ENCODE assay signal across 1 cellular context in the genomic region with DNA sequence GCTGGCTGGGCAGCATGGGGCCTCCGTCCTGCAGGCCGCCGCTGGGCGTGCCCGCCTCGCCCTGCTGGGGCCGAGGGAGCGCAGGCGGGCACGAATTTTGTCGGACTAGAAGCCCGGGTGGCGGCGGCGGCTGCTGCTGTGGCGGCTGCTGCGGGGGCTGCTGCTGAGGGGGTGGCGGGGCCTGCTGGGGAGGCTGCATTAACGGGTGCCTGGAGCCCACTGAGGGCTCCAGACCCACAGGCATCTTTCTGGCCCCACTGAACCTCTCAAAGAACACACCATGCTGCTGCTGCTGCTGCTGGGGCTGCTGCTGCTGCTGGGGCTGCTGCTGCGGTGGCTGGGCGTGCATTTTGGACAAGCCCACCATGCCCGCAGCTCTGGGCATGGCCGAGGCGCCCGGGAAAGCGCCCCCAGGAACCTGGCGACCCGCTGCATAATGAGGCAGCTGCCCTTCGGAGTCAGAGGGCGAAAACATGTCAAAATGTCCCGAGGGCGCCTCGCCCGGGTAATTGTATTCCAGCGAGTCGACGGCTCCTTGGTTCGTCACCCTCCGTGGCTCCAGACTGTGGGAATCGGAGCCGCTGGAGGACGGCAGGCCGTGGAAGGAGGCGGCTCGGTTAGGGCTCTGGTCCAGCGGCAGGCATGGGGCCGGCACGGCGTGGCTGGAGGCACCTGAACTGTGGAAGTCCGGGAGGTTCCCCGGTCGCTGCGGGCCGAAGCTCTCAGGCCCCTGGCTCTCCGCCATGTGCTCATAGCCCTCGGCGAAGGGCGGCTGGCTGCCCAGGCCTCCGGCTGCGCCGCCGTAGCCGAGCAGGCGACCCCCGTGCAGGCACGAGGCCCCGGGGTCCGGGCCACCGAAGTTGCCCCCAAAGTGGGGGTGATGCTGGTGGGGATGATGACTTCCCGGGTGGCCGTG.
TF ChIP-seq lines count a peak whose summit lies in the region.

No MANE protein-coding gene starts in this region.

TF ChIP-seq in WTC11, 78 proteins besides CTCF, POLR2A, EP300 and RAD21 (continued from another document):
- TF ChIP-seq, protein P1, sequence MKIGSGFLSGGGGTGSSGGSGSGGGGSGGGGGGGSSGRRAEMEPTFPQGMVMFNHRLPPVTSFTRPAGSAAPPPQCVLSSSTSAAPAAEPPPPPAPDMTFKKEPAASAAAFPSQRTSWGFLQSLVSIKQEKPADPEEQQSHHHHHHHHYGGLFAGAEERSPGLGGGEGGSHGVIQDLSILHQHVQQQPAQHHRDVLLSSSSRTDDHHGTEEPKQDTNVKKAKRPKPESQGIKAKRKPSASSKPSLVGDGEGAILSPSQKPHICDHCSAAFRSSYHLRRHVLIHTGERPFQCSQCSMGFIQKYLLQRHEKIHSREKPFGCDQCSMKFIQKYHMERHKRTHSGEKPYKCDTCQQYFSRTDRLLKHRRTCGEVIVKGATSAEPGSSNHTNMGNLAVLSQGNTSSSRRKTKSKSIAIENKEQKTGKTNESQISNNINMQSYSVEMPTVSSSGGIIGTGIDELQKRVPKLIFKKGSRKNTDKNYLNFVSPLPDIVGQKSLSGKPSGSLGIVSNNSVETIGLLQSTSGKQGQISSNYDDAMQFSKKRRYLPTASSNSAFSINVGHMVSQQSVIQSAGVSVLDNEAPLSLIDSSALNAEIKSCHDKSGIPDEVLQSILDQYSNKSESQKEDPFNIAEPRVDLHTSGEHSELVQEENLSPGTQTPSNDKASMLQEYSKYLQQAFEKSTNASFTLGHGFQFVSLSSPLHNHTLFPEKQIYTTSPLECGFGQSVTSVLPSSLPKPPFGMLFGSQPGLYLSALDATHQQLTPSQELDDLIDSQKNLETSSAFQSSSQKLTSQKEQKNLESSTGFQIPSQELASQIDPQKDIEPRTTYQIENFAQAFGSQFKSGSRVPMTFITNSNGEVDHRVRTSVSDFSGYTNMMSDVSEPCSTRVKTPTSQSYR (CRISPR knock-in tag; IDR thresholded peaks at IDR 0.05) = peak; percentile 45; the same call in 1 of the 2 replicates
- TF ChIP-seq, protein P2, sequence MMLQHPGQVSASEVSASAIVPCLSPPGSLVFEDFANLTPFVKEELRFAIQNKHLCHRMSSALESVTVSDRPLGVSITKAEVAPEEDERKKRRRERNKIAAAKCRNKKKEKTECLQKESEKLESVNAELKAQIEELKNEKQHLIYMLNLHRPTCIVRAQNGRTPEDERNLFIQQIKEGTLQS (CRISPR knock-in tag; conservative IDR thresholded peaks at IDR 0.05) = no peak
- TF ChIP-seq, protein P3, sequence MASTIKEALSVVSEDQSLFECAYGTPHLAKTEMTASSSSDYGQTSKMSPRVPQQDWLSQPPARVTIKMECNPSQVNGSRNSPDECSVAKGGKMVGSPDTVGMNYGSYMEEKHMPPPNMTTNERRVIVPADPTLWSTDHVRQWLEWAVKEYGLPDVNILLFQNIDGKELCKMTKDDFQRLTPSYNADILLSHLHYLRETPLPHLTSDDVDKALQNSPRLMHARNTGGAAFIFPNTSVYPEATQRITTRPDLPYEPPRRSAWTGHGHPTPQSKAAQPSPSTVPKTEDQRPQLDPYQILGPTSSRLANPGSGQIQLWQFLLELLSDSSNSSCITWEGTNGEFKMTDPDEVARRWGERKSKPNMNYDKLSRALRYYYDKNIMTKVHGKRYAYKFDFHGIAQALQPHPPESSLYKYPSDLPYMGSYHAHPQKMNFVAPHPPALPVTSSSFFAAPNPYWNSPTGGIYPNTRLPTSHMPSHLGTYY (CRISPR knock-in tag; IDR thresholded peaks at IDR 0.05) = no peak
- TF ChIP-seq CREB1 (CRISPR knock-in tag; IDR thresholded peaks at IDR 0.05) = no peak
- peak; percentile 60 for TF ChIP-seq SMAD3 (CRISPR knock-in tag; IDR thresholded peaks at IDR 0.05; ENCODE audit: borderline replicate concordance)
- 0 out of 2 replicates have a peak, but pooled peaks have one; percentile 13 for TF ChIP-seq ZNF263 (CRISPR knock-in tag; IDR thresholded peaks at IDR 0.05; ENCODE audit: low read depth)
- TF ChIP-seq ZNF219 (CRISPR knock-in tag; IDR thresholded peaks at IDR 0.05; ENCODE audit: borderline replicate concordance) = no peak
- TF ChIP-seq, protein P4, sequence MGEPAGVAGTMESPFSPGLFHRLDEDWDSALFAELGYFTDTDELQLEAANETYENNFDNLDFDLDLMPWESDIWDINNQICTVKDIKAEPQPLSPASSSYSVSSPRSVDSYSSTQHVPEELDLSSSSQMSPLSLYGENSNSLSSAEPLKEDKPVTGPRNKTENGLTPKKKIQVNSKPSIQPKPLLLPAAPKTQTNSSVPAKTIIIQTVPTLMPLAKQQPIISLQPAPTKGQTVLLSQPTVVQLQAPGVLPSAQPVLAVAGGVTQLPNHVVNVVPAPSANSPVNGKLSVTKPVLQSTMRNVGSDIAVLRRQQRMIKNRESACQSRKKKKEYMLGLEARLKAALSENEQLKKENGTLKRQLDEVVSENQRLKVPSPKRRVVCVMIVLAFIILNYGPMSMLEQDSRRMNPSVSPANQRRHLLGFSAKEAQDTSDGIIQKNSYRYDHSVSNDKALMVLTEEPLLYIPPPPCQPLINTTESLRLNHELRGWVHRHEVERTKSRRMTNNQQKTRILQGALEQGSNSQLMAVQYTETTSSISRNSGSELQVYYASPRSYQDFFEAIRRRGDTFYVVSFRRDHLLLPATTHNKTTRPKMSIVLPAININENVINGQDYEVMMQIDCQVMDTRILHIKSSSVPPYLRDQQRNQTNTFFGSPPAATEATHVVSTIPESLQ (CRISPR knock-in tag; IDR thresholded peaks at IDR 0.05) = no peak
- no peak for TF ChIP-seq ZNF416 (CRISPR knock-in tag; IDR thresholded peaks at IDR 0.05)
- TF ChIP-seq NR3C1 (CRISPR knock-in tag; conservative IDR thresholded peaks at IDR 0.05; ENCODE audit: low read depth) = no peak
- no peak for TF ChIP-seq ZNF121 (CRISPR knock-in tag; IDR thresholded peaks at IDR 0.05)
- TF ChIP-seq, protein P5, sequence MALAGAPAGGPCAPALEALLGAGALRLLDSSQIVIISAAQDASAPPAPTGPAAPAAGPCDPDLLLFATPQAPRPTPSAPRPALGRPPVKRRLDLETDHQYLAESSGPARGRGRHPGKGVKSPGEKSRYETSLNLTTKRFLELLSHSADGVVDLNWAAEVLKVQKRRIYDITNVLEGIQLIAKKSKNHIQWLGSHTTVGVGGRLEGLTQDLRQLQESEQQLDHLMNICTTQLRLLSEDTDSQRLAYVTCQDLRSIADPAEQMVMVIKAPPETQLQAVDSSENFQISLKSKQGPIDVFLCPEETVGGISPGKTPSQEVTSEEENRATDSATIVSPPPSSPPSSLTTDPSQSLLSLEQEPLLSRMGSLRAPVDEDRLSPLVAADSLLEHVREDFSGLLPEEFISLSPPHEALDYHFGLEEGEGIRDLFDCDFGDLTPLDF (CRISPR knock-in tag; IDR thresholded peaks at IDR 0.05) = 0 out of 2 replicates have a peak, but pooled peaks have one; percentile 17
- TF ChIP-seq, protein P6, sequence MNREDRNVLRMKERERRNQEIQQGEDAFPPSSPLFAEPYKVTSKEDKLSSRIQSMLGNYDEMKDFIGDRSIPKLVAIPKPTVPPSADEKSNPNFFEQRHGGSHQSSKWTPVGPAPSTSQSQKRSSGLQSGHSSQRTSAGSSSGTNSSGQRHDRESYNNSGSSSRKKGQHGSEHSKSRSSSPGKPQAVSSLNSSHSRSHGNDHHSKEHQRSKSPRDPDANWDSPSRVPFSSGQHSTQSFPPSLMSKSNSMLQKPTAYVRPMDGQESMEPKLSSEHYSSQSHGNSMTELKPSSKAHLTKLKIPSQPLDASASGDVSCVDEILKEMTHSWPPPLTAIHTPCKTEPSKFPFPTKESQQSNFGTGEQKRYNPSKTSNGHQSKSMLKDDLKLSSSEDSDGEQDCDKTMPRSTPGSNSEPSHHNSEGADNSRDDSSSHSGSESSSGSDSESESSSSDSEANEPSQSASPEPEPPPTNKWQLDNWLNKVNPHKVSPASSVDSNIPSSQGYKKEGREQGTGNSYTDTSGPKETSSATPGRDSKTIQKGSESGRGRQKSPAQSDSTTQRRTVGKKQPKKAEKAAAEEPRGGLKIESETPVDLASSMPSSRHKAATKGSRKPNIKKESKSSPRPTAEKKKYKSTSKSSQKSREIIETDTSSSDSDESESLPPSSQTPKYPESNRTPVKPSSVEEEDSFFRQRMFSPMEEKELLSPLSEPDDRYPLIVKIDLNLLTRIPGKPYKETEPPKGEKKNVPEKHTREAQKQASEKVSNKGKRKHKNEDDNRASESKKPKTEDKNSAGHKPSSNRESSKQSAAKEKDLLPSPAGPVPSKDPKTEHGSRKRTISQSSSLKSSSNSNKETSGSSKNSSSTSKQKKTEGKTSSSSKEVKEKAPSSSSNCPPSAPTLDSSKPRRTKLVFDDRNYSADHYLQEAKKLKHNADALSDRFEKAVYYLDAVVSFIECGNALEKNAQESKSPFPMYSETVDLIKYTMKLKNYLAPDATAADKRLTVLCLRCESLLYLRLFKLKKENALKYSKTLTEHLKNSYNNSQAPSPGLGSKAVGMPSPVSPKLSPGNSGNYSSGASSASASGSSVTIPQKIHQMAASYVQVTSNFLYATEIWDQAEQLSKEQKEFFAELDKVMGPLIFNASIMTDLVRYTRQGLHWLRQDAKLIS (CRISPR knock-in tag; IDR thresholded peaks at IDR 0.05; ENCODE audit: borderline replicate concordance) = no peak
- TF ChIP-seq CBFB (CRISPR knock-in tag; IDR thresholded peaks at IDR 0.05; ENCODE audit: low read depth) = no peak
- TF ChIP-seq TCF7 (CRISPR knock-in tag; IDR thresholded peaks at IDR 0.05; ENCODE audit: low read depth) = no peak
- TF ChIP-seq ATF1 (CRISPR knock-in tag; IDR thresholded peaks at IDR 0.05) = no peak
- TF ChIP-seq ZNF671 (CRISPR knock-in tag; IDR thresholded peaks at IDR 0.05) = no peak
- TF ChIP-seq, protein P7, sequence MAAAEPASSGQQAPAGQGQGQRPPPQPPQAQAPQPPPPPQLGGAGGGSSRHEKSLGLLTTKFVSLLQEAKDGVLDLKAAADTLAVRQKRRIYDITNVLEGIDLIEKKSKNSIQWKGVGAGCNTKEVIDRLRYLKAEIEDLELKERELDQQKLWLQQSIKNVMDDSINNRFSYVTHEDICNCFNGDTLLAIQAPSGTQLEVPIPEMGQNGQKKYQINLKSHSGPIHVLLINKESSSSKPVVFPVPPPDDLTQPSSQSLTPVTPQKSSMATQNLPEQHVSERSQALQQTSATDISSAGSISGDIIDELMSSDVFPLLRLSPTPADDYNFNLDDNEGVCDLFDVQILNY (CRISPR knock-in tag; IDR thresholded peaks at IDR 0.05) = 0 out of 2 replicates have a peak, but pooled peaks have one; percentile 35
- TF ChIP-seq, protein P8, sequence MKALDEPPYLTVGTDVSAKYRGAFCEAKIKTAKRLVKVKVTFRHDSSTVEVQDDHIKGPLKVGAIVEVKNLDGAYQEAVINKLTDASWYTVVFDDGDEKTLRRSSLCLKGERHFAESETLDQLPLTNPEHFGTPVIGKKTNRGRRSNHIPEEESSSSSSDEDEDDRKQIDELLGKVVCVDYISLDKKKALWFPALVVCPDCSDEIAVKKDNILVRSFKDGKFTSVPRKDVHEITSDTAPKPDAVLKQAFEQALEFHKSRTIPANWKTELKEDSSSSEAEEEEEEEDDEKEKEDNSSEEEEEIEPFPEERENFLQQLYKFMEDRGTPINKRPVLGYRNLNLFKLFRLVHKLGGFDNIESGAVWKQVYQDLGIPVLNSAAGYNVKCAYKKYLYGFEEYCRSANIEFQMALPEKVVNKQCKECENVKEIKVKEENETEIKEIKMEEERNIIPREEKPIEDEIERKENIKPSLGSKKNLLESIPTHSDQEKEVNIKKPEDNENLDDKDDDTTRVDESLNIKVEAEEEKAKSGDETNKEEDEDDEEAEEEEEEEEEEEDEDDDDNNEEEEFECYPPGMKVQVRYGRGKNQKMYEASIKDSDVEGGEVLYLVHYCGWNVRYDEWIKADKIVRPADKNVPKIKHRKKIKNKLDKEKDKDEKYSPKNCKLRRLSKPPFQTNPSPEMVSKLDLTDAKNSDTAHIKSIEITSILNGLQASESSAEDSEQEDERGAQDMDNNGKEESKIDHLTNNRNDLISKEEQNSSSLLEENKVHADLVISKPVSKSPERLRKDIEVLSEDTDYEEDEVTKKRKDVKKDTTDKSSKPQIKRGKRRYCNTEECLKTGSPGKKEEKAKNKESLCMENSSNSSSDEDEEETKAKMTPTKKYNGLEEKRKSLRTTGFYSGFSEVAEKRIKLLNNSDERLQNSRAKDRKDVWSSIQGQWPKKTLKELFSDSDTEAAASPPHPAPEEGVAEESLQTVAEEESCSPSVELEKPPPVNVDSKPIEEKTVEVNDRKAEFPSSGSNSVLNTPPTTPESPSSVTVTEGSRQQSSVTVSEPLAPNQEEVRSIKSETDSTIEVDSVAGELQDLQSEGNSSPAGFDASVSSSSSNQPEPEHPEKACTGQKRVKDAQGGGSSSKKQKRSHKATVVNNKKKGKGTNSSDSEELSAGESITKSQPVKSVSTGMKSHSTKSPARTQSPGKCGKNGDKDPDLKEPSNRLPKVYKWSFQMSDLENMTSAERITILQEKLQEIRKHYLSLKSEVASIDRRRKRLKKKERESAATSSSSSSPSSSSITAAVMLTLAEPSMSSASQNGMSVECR (CRISPR knock-in tag; IDR thresholded peaks at IDR 0.05; ENCODE audit: borderline replicate concordance) = 0 out of 2 replicates have a peak, but pooled peaks have one; percentile 44
- TF ChIP-seq, protein P9, sequence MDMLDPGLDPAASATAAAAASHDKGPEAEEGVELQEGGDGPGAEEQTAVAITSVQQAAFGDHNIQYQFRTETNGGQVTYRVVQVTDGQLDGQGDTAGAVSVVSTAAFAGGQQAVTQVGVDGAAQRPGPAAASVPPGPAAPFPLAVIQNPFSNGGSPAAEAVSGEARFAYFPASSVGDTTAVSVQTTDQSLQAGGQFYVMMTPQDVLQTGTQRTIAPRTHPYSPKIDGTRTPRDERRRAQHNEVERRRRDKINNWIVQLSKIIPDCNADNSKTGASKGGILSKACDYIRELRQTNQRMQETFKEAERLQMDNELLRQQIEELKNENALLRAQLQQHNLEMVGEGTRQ (CRISPR knock-in tag; IDR thresholded peaks at IDR 0.05) = peak; percentile 6; the same call in 1 of the 2 replicates
- TF ChIP-seq JAZF1 (CRISPR knock-in tag; IDR thresholded peaks at IDR 0.05) = no peak
- TF ChIP-seq, protein P10, sequence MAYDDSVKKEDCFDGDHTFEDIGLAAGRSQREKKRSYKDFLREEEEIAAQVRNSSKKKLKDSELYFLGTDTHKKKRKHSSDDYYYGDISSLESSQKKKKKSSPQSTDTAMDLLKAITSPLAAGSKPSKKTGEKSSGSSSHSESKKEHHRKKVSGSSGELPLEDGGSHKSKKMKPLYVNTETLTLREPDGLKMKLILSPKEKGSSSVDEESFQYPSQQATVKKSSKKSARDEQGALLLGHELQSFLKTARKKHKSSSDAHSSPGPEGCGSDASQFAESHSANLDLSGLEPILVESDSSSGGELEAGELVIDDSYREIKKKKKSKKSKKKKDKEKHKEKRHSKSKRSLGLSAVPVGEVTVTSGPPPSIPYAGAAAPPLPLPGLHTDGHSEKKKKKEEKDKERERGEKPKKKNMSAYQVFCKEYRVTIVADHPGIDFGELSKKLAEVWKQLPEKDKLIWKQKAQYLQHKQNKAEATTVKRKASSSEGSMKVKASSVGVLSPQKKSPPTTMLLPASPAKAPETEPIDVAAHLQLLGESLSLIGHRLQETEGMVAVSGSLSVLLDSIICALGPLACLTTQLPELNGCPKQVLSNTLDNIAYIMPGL (CRISPR knock-in tag; IDR thresholded peaks at IDR 0.05) = peak; percentile 3; the same call in 1 of the 2 replicates
